ENCODE assay signal across 1 cellular context in the genomic region with DNA sequence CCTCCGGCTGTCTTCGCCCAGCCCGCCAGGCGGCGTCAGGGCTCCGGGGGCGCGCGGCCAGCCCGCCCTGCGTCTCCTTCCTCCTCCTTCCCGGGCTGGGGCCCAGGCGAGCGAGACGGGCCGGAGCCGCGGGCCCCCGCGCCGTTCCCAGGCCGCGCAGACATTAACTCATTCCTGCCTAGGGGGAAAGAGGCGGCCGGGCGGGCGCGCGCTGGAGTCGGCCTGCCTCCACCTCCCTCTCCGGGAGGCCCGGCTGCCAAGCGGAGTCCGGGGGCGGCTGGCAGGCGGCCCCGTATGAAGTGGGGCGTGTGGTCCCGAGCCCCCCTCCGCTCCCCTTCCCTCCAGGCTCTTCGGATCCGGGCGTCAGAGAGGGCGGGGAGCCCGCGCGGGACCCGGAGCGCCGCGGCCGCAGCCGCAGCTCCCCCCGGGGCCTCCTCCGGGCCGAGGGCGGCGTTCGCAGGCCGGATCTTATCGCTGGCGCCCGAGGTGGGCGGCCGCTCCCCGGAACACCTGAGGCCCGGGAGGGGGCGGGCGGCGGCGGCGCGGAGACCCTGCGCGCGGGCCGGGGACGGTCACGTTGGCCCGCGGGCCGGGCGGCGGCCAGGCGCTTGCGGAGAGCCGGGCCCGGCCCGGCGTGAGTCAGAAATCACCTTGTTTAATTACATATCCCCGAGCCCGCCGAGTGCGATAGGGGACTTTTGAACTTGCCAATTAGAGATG.
TF ChIP-seq lines count a peak whose summit lies in the region.

No MANE protein-coding gene starts in this region.

TF ChIP-seq in HEK293, 187 proteins besides CTCF, POLR2A, EP300 and RAD21 (continued from another document and continues in another):
- TF ChIP-seq, protein P1, sequence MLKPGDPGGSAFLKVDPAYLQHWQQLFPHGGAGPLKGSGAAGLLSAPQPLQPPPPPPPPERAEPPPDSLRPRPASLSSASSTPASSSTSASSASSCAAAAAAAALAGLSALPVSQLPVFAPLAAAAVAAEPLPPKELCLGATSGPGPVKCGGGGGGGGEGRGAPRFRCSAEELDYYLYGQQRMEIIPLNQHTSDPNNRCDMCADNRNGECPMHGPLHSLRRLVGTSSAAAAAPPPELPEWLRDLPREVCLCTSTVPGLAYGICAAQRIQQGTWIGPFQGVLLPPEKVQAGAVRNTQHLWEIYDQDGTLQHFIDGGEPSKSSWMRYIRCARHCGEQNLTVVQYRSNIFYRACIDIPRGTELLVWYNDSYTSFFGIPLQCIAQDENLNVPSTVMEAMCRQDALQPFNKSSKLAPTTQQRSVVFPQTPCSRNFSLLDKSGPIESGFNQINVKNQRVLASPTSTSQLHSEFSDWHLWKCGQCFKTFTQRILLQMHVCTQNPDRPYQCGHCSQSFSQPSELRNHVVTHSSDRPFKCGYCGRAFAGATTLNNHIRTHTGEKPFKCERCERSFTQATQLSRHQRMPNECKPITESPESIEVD (tag by site-specific recombination; IDR thresholded peaks at IDR 0.05) = no peak
- TF ChIP-seq, protein P2, sequence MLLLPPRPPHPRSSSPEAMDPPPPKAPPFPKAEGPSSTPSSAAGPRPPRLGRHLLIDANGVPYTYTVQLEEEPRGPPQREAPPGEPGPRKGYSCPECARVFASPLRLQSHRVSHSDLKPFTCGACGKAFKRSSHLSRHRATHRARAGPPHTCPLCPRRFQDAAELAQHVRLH (tag by site-specific recombination; IDR thresholded peaks at IDR 0.05) = no peak
- TF ChIP-seq ZNF561 (tag by site-specific recombination; IDR thresholded peaks at IDR 0.05; ENCODE audit: borderline replicate concordance) = peak; percentile 98
- TF ChIP-seq KLF1 (tag by site-specific recombination; IDR thresholded peaks at IDR 0.05) = 0 out of 2 replicates have a peak, but pooled peaks have one; percentile 31
- TF ChIP-seq, protein P3, sequence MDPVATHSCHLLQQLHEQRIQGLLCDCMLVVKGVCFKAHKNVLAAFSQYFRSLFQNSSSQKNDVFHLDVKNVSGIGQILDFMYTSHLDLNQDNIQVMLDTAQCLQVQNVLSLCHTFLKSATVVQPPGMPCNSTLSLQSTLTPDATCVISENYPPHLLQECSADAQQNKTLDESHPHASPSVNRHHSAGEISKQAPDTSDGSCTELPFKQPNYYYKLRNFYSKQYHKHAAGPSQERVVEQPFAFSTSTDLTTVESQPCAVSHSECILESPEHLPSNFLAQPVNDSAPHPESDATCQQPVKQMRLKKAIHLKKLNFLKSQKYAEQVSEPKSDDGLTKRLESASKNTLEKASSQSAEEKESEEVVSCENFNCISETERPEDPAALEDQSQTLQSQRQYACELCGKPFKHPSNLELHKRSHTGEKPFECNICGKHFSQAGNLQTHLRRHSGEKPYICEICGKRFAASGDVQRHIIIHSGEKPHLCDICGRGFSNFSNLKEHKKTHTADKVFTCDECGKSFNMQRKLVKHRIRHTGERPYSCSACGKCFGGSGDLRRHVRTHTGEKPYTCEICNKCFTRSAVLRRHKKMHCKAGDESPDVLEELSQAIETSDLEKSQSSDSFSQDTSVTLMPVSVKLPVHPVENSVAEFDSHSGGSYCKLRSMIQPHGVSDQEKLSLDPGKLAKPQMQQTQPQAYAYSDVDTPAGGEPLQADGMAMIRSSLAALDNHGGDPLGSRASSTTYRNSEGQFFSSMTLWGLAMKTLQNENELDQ (tag by site-specific recombination; IDR thresholded peaks at IDR 0.05; ENCODE audit: low read depth) = no peak
- no peak for TF ChIP-seq ZNF140 (tag by site-specific recombination; IDR thresholded peaks at IDR 0.05)
- TF ChIP-seq SP7 (tag by site-specific recombination; IDR thresholded peaks at IDR 0.05) = no peak; the same call in 1 of the 2 replicates
- no peak for TF ChIP-seq ZNF266 (tag by site-specific recombination; IDR thresholded peaks at IDR 0.05; ENCODE audit: low read depth)
- TF ChIP-seq WT1 (tag by site-specific recombination; IDR thresholded peaks at IDR 0.05) = no peak
- no peak for TF ChIP-seq TRIM28 (IDR thresholded peaks at IDR 0.05; ENCODE audit: borderline replicate concordance, low read length)
- peak; percentile 64; the same call in 1 of the 2 replicates for TF ChIP-seq ZNF341 (tag by site-specific recombination; IDR thresholded peaks at IDR 0.05; ENCODE audit: low read depth)
- TF ChIP-seq ZBTB8A (tag by site-specific recombination; IDR thresholded peaks at IDR 0.05) = peak; percentile 93
- TF ChIP-seq, protein P4, sequence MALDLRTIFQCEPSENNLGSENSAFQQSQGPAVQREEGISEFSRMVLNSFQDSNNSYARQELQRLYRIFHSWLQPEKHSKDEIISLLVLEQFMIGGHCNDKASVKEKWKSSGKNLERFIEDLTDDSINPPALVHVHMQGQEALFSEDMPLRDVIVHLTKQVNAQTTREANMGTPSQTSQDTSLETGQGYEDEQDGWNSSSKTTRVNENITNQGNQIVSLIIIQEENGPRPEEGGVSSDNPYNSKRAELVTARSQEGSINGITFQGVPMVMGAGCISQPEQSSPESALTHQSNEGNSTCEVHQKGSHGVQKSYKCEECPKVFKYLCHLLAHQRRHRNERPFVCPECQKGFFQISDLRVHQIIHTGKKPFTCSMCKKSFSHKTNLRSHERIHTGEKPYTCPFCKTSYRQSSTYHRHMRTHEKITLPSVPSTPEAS (tag by site-specific recombination; IDR thresholded peaks at IDR 0.05) = no peak
- TF ChIP-seq ZBTB1 (tag by site-specific recombination; IDR thresholded peaks at IDR 0.05) = no peak
- TF ChIP-seq, protein P5, sequence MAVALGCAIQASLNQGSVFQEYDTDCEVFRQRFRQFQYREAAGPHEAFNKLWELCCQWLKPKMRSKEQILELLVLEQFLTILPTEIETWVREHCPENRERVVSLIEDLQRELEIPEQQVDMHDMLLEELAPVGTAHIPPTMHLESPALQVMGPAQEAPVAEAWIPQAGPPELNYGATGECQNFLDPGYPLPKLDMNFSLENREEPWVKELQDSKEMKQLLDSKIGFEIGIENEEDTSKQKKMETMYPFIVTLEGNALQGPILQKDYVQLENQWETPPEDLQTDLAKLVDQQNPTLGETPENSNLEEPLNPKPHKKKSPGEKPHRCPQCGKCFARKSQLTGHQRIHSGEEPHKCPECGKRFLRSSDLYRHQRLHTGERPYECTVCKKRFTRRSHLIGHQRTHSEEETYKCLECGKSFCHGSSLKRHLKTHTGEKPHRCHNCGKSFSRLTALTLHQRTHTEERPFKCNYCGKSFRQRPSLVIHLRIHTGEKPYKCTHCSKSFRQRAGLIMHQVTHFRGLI (tag by site-specific recombination; IDR thresholded peaks at IDR 0.05) = peak; percentile 72; the same call in 1 of the 2 replicates
- TF ChIP-seq, protein P6, sequence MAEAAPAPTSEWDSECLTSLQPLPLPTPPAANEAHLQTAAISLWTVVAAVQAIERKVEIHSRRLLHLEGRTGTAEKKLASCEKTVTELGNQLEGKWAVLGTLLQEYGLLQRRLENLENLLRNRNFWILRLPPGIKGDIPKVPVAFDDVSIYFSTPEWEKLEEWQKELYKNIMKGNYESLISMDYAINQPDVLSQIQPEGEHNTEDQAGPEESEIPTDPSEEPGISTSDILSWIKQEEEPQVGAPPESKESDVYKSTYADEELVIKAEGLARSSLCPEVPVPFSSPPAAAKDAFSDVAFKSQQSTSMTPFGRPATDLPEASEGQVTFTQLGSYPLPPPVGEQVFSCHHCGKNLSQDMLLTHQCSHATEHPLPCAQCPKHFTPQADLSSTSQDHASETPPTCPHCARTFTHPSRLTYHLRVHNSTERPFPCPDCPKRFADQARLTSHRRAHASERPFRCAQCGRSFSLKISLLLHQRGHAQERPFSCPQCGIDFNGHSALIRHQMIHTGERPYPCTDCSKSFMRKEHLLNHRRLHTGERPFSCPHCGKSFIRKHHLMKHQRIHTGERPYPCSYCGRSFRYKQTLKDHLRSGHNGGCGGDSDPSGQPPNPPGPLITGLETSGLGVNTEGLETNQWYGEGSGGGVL (tag by site-specific recombination; IDR thresholded peaks at IDR 0.05) = peak; percentile 86
- TF ChIP-seq, protein P7, sequence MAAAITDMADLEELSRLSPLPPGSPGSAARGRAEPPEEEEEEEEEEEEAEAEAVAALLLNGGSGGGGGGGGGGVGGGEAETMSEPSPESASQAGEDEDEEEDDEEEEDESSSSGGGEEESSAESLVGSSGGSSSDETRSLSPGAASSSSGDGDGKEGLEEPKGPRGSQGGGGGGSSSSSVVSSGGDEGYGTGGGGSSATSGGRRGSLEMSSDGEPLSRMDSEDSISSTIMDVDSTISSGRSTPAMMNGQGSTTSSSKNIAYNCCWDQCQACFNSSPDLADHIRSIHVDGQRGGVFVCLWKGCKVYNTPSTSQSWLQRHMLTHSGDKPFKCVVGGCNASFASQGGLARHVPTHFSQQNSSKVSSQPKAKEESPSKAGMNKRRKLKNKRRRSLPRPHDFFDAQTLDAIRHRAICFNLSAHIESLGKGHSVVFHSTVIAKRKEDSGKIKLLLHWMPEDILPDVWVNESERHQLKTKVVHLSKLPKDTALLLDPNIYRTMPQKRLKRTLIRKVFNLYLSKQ (tag by site-specific recombination; IDR thresholded peaks at IDR 0.05; ENCODE audit: borderline replicate concordance) = no peak
- no peak for TF ChIP-seq HOXA7 (CRISPR knock-in tag; IDR thresholded peaks at IDR 0.05; ENCODE audit: borderline replicate concordance)
- no peak for TF ChIP-seq ZNF555 (tag by site-specific recombination; conservative IDR thresholded peaks at IDR 0.05)
- TF ChIP-seq, protein P8, sequence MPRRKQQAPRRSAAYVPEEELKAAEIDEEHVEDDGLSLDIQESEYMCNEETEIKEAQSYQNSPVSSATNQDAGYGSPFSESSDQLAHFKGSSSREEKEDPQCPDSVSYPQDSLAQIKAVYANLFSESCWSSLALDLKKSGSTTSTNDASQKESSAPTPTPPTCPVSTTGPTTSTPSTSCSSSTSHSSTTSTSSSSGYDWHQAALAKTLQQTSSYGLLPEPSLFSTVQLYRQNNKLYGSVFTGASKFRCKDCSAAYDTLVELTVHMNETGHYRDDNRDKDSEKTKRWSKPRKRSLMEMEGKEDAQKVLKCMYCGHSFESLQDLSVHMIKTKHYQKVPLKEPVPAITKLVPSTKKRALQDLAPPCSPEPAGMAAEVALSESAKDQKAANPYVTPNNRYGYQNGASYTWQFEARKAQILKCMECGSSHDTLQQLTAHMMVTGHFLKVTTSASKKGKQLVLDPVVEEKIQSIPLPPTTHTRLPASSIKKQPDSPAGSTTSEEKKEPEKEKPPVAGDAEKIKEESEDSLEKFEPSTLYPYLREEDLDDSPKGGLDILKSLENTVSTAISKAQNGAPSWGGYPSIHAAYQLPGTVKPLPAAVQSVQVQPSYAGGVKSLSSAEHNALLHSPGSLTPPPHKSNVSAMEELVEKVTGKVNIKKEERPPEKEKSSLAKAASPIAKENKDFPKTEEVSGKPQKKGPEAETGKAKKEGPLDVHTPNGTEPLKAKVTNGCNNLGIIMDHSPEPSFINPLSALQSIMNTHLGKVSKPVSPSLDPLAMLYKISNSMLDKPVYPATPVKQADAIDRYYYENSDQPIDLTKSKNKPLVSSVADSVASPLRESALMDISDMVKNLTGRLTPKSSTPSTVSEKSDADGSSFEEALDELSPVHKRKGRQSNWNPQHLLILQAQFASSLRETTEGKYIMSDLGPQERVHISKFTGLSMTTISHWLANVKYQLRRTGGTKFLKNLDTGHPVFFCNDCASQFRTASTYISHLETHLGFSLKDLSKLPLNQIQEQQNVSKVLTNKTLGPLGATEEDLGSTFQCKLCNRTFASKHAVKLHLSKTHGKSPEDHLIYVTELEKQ (tag by site-specific recombination; IDR thresholded peaks at IDR 0.05; ENCODE audit: borderline replicate concordance) = no peak; the same call in 1 of the 2 replicates
- TF ChIP-seq GLI2 (tag by site-specific recombination; IDR thresholded peaks at IDR 0.05; ENCODE audit: borderline replicate concordance, low read depth) = no peak
- no peak for TF ChIP-seq ZNF530 (tag by site-specific recombination; IDR thresholded peaks at IDR 0.05; ENCODE audit: low read depth)
- no peak for TF ChIP-seq YY2 (tag by site-specific recombination; IDR thresholded peaks at IDR 0.05)
- TF ChIP-seq ZBTB20 (tag by site-specific recombination; IDR thresholded peaks at IDR 0.05) = peak; percentile 91
- TF ChIP-seq GLI4 (tag by site-specific recombination; IDR thresholded peaks at IDR 0.05) = no peak
- TF ChIP-seq, protein P9, sequence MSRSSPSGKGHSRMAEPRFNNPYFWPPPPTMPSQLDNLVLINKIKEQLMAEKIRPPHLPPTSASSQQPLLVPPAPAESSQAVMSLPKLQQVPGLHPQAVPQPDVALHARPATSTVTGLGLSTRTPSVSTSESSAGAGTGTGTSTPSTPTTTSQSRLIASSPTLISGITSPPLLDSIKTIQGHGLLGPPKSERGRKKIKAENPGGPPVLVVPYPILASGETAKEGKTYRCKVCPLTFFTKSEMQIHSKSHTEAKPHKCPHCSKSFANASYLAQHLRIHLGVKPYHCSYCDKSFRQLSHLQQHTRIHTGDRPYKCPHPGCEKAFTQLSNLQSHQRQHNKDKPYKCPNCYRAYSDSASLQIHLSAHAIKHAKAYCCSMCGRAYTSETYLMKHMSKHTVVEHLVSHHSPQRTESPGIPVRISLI (tag by site-specific recombination; IDR thresholded peaks at IDR 0.05) = no peak
- peak; percentile 62 for TF ChIP-seq KLF10 (tag by site-specific recombination; IDR thresholded peaks at IDR 0.05)
- TF ChIP-seq ZNF521 (tag by site-specific recombination; IDR thresholded peaks at IDR 0.05) = no peak
- TF ChIP-seq ZSCAN16 (tag by site-specific recombination; IDR thresholded peaks at IDR 0.05) = no peak
- TF ChIP-seq, protein P10, sequence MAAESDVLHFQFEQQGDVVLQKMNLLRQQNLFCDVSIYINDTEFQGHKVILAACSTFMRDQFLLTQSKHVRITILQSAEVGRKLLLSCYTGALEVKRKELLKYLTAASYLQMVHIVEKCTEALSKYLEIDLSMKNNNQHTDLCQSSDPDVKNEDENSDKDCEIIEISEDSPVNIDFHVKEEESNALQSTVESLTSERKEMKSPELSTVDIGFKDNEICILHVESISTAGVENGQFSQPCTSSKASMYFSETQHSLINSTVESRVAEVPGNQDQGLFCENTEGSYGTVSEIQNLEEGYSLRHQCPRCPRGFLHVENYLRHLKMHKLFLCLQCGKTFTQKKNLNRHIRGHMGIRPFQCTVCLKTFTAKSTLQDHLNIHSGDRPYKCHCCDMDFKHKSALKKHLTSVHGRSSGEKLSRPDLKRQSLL (tag by site-specific recombination; IDR thresholded peaks at IDR 0.05) = peak; percentile 53; the same call in 1 of the 2 replicates
- TF ChIP-seq, protein P11, sequence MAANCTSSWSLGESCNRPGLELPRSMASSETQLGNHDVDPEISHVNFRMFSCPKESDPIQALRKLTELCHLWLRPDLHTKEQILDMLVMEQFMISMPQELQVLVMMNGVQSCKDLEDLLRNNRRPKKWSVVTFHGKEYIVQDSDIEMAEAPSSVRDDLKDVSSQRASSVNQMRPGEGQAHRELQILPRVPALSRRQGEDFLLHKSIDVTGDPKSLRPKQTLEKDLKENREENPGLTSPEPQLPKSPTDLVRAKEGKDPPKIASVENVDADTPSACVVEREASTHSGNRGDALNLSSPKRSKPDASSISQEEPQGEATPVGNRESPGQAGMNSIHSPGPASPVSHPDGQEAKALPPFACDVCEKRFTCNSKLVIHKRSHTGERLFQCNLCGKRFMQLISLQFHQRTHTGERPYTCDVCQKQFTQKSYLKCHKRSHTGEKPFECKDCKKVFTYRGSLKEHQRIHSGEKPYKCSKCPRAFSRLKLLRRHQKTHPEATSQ (tag by site-specific recombination; IDR thresholded peaks at IDR 0.05) = 0 out of 2 replicates have a peak, but pooled peaks have one; percentile 9
- TF ChIP-seq ZNF48 (tag by site-specific recombination; IDR thresholded peaks at IDR 0.05) = no peak
- no peak for TF ChIP-seq ZNF501 (tag by site-specific recombination; IDR thresholded peaks at IDR 0.05)
- TF ChIP-seq ZNF394 (tag by site-specific recombination; IDR thresholded peaks at IDR 0.05; ENCODE audit: borderline replicate concordance) = no peak
- TF ChIP-seq ZNF223 (tag by site-specific recombination; IDR thresholded peaks at IDR 0.05) = no peak
- TF ChIP-seq ZNF624 (tag by site-specific recombination; IDR thresholded peaks at IDR 0.05) = no peak
- TF ChIP-seq ZNF302 (tag by site-specific recombination; IDR thresholded peaks at IDR 0.05; ENCODE audit: low read depth) = no peak
- TF ChIP-seq ZNF221 (tag by site-specific recombination; IDR thresholded peaks at IDR 0.05; ENCODE audit: borderline replicate concordance) = no peak
